In genomic region chr15:83206387-83206970, GRCh38 we compare ENCODE assay signal across 8 cellular contexts. TPM values are rescaled to one million over a fixed set of nuclear protein-coding genes. Genes with fewer than 3 reads are reported as not detected.
DNase-seq lines count a peak whose midpoint lies in the region; ATAC-seq, FAIRE-seq and TF ChIP-seq lines count a peak whose summit lies in the region.

No MANE protein-coding gene starts in this region.

- no peak for TF ChIP-seq CTCF in pancreas (IDR thresholded peaks at IDR 0.05)

- intact Hi-C loops in activated CD4-positive, alpha-beta memory T cell treated with anti-CD3 and anti-CD28 coated beads for 36 hours (cut with micrococcal nuclease): loop anchor here (10.0 kb wide), 1 partner anchor 392 kb away; no protein-coding TSS in a partner anchor
- intact Hi-C loops in pancreas (cut with DNase I) (no loop called here), posterior cingulate gyrus (cut with DNase I) (loop anchor here (5.0 kb wide), 1 partner anchor 139 kb away; the partner anchor contains the start of gene BTBD1)

- H3K79me2 ChIP-seq in GM23248 (ENCODE audit: insufficient read depth): peaks cover 50% of the 10 kb centered on the region

- H3K27ac Mint-ChIP-seq in activated CD4-positive, alpha-beta memory T cell treated with anti-CD3 and anti-CD28 coated beads for 36 hours: peak overlapping the region; percentile 68

- peak overlapping the region; percentile 83 for H3K4me2 ChIP-seq in GM23248 (ENCODE audit: unreplicated experiment)

- peaks cover 3% of the 10 kb centered on the region for H3K36me3 Mint-ChIP-seq in activated CD4-positive, alpha-beta memory T cell treated with anti-CD3 and anti-CD28 coated beads for 36 hours

- CTCF ChIA-PET in activated CD4-positive, alpha-beta memory T cell treated with anti-CD3 and anti-CD28 coated beads for 36 hours (lab: Charles Lee): no interaction called here

- 1% methylated on average over 17 to 22 of the region's 24 CpGs for WGBS in GM23248 (ENCODE audit: low coverage in 1 of 2, low lambda C conversion rate in 2 of 2, missing lambda C conversion rate in 2 of 2), 2 experiments
- WGBS in pancreas, 2 donors: 19 to 23% methylated on average over 24 of the region's 24 CpGs

- peak overlapping the region; percentile 72 for H3K4me3 ChIP-seq in GM23248
- peak overlapping the region; percentile 59 to 85 (median 69) for H3K4me3 ChIP-seq in pancreas

- H3K4me1 ChIP-seq in GM23248 (ENCODE audit: insufficient read depth): peaks cover 35% of the 10 kb centered on the region
- H3K4me1 ChIP-seq in pancreas: peaks cover 0 to 13% (median 7%) of the 10 kb centered on the region in 3 donors

- H3K9ac ChIP-seq in GM23248: peak overlapping the region; percentile 85

- H3K9me3 Mint-ChIP-seq in activated CD4-positive, alpha-beta memory T cell treated with anti-CD3 and anti-CD28 coated beads for 36 hours: no peaks in the 10 kb centered on the region

- H3F3A ChIP-seq in GM23248 (ENCODE audit: insufficient read depth): peaks cover 47% of the 10 kb centered on the region

- peak overlapping the region; percentile 77 for H3K4me3 Mint-ChIP-seq in activated CD4-positive, alpha-beta memory T cell treated with anti-CD3 and anti-CD28 coated beads for 36 hours

- H3K27me3 ChIP-seq in GM23248 (replicated peaks; ENCODE audit: insufficient read depth) (no peaks in the 10 kb centered on the region), pancreas (no peaks in the 10 kb centered on the region)

- peaks cover 16% of the 10 kb centered on the region for H3K27me3 Mint-ChIP-seq in activated CD4-positive, alpha-beta memory T cell treated with anti-CD3 and anti-CD28 coated beads for 36 hours

- no peaks in the 10 kb centered on the region for H3K9me2 ChIP-seq in GM23248 (ENCODE audit: insufficient read depth)

- no peaks in the 10 kb centered on the region for H4K20me1 ChIP-seq in GM23248 (ENCODE audit: insufficient read depth)

- ATAC-seq in pancreas (peak in 1 of 4 donors; percentile 4), GM18867 (IDR thresholded peaks at IDR 0.05; ENCODE audit: unreplicated experiment) (no peak)

- H3K36me3 ChIP-seq in GM23248 (ENCODE audit: low read depth) (no peaks in the 10 kb centered on the region), pancreas (no peaks in the 10 kb centered on the region)

- DNase-seq in A172 (ENCODE audit: low spot score) (peak; percentile 9), GM23248 (peak; percentile 38), foreskin melanocyte (peak; percentile 22), pancreas (peak in 2 of 6 donors; percentile 4 to 17), posterior cingulate gyrus (no peak)
- DNase-seq in activated CD4-positive, alpha-beta memory T cell treated with anti-CD3 and anti-CD28 coated beads for 36 hours: no peak
- DNase-seq in activated effector memory CD4-positive, alpha-beta T cell treated with anti-CD3 and anti-CD28 coated beads, Interleukin-2, amount 50 U/mL, for 16 hours: no peak

- in situ Hi-C loops in GM23248 (cut with MboI): no loop called here

- peak overlapping the region; percentile 83 for H2AFZ ChIP-seq in GM23248

- no peak for FAIRE-seq in pancreas (lab: Jason Lieb, UNC)

- H3K4me1 Mint-ChIP-seq in activated CD4-positive, alpha-beta memory T cell treated with anti-CD3 and anti-CD28 coated beads for 36 hours (ENCODE audit: low read depth): peaks cover 4% of the 10 kb centered on the region

- POLR2A ChIA-PET in activated CD4-positive, alpha-beta memory T cell treated with anti-CD3 and anti-CD28 coated beads for 36 hours (lab: Charles Lee): no interaction called here

- H3K9me3 ChIP-seq in GM23248 (ENCODE audit: low read depth) (no peaks in the 10 kb centered on the region), pancreas (no peaks in the 10 kb centered on the region)

- H3K27ac ChIP-seq in GM23248 (peak overlapping the region; percentile 27), pancreas (peak overlapping the region; percentile 48 to 87 (median 72))

RNA-seq across cellular contexts. Expression of gene HDGFL3, which starts 1.1 kb away (rescaled TPM):
- total RNA-seq in A172 (2014; rRNA removed; shearing (Covaris generic)): 72.1 and 72.3 TPM in 2 replicates
- 8.6 and 25.0 TPM in 2 replicates for total RNA-seq in GM23248 (2014; rRNA removed; shearing (Covaris generic))
- polyA plus RNA-seq in GM23248 (2016; fragmentation: Nextera tagmentation; extraction: Ambion mirVana): 16.2 and 20.7 TPM in 2 replicates
- 1 to 10 TPM; 7.1 to 8.0 TPM for total RNA-seq in activated CD4-positive, alpha-beta memory T cell treated with anti-CD3 and anti-CD28 coated beads for 36 hours
- 10 to 100 TPM in 2 of 6 donors, 1 to 10 TPM in 4; 5.8 to 17.2 (median 7.9) TPM for total RNA-seq in pancreas
- 10 to 100 TPM in 1 of 2 donors, 1 to 10 TPM in 1; 3.0 to 10.5 TPM for polyA plus RNA-seq in pancreas

Comparison
In these comparisons a context has a peak if more than half of its experiments do, and no peak if none do; other contexts are left out.
1. DNase-seq: peak in A172 (single experiment), GM23248 (single experiment) and foreskin melanocyte (single experiment); none in activated CD4-positive, alpha-beta memory T cell treated with anti-CD3 and anti-CD28 coated beads for 36 hours (single experiment), posterior cingulate gyrus (0 of 10) and activated effector memory CD4-positive, alpha-beta T cell treated with anti-CD3 and anti-CD28 coated beads, Interleukin-2, amount 50 U/mL, for 16 hours (single experiment).
2. intact Hi-C loops: an anchor here in activated CD4-positive, alpha-beta memory T cell treated with anti-CD3 and anti-CD28 coated beads for 36 hours (10.0 kb wide) and posterior cingulate gyrus (5.0 kb wide); none called in pancreas.